In the genomic region with DNA sequence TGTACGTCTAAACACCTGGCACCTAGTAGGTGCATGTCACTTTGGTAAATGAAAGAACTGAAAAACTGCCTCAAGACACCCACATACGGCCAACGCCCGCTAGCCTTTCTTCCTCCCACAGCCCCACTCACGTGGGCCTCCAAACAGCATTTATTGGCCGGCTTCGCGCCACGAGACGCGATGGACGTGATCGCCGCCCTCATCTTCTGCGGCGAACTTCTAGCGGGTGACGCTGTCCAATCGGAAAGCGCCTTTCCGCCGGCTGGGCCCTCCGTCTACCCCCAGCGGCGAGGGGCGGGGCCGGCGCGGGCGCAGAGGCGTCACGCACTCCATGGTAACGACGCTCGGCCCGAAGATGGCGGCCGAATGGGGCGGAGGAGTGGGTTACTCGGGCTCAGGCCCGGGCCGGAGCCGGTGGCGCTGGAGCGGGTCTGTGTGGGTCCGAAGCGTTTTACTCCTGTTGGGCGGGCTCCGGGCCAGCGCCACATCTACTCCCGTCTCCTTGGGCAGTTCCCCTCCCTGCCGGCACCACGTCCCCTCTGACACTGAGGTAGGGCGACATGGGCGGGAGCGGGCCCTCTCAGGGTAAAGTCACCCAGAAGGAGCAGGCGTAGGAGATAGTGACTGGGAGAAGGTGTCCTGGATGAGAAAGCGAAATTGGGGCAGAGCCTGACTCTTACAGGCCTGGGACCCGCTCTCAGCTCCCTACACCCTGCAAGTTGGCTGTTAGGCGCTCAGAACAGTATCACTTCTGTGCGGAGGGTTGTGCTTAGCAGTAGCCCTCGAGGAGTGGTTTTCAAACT, we compare ENCODE assay signal across 1 cellular context.
TF ChIP-seq lines count a peak whose summit lies in the region.

A gene with protein sequence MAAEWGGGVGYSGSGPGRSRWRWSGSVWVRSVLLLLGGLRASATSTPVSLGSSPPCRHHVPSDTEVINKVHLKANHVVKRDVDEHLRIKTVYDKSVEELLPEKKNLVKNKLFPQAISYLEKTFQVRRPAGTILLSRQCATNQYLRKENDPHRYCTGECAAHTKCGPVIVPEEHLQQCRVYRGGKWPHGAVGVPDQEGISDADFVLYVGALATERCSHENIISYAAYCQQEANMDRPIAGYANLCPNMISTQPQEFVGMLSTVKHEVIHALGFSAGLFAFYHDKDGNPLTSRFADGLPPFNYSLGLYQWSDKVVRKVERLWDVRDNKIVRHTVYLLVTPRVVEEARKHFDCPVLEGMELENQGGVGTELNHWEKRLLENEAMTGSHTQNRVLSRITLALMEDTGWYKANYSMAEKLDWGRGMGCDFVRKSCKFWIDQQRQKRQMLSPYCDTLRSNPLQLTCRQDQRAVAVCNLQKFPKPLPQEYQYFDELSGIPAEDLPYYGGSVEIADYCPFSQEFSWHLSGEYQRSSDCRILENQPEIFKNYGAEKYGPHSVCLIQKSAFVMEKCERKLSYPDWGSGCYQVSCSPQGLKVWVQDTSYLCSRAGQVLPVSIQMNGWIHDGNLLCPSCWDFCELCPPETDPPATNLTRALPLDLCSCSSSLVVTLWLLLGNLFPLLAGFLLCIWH (plus strand): TSS at position 327 of the 803 bp plus-strand sequence. CDS start 29 bp downstream, at position 356.

TF ChIP-seq in HepG2, 621 proteins besides CTCF, POLR2A, EP300 and RAD21 (continued from another document):
- TF ChIP-seq BCLAF1 (IDR thresholded peaks at IDR 0.05) (no peak), TBX3 (IDR thresholded peaks at IDR 0.05; ENCODE audit: borderline replicate concordance) (no peak), ZNF207 (IDR thresholded peaks at IDR 0.05; ENCODE audit: borderline replicate concordance) (no peak), ZBTB3 (CRISPR knock-in tag; IDR thresholded peaks at IDR 0.05; ENCODE audit: borderline replicate concordance, low read depth) (no peak; the same call in 1 of the 2 replicates), HOXA5 (CRISPR knock-in tag; IDR thresholded peaks at IDR 0.05) (no peak), ZNF407 (CRISPR knock-in tag; IDR thresholded peaks at IDR 0.05; ENCODE audit: not compliant biosample characterization) (peak; percentile 79), YEATS4 (CRISPR knock-in tag; IDR thresholded peaks at IDR 0.05; ENCODE audit: borderline replicate concordance) (no peak), RFXANK (CRISPR knock-in tag; IDR thresholded peaks at IDR 0.05) (no peak), ATF6 (CRISPR knock-in tag; conservative IDR thresholded peaks at IDR 0.05) (no peak), KLF11 (CRISPR knock-in tag; IDR thresholded peaks at IDR 0.05) (peak; percentile 81; the same call in 1 of the 2 replicates)
